ENCODE assay signal across 7 cellular contexts in the genomic region with DNA sequence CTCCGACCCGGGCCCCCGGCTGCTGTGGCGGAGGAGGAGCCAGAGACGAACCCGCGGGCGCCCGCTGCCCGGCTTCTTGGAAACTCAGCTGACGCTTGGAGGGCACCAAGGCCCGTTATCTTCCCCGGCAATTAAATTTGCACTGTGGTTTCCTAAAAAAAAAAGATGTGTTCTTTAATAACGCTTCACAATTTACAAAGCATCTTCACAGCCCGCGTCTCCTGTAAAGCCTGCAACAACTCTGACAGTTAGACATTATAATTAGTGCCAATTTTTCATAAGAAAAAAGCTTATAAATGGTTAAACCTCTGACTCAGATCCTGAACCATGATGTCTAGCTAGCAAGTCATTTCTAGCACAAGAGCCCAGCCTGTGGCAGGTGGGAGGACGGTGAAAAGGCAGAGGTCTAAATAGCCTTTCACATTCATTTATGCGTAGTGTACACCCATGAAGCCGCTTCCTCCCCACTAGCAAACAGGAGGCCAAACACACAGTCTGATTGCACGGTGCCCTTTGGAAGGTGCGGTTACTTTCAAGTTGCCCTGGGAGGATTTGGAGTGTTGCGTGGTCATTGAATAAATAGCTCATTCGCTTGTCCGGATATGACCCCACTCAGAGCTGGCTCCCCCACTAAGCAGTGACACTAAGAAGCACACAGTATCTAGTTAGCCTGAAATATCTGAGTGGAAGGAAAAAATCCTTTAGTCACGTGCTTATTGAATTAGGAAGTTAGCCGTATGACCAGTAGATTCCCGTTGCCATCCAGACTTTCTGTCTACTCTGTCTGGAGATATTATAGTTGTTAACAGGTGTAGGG. TPM values are rescaled to one million over a fixed set of nuclear protein-coding genes. Genes with fewer than 3 reads are reported as not detected.
A peak's percentile ranks its signal among the peaks of the same experiment; 100 is the strongest.
DNase-seq lines count a peak whose midpoint lies in the region; ATAC-seq, FAIRE-seq and TF ChIP-seq lines count a peak whose summit lies in the region.

No MANE protein-coding gene starts in this region.

- FAIRE-seq in GM18507 (lab: Jason Lieb, UNC): peak; percentile 83

- ATAC-seq in HG02571 (IDR thresholded peaks at IDR 0.05; ENCODE audit: unreplicated experiment): peak; percentile 38

- TF ChIP-seq POLR2A in lower leg skin (IDR thresholded peaks at IDR 0.05): no peak

- WGBS in lower leg skin, 2 donors: 12 to 20% methylated on average over 25 to 26 of the region's 27 CpGs

- peak overlapping the region; percentile 98 to 99 for H3K27ac ChIP-seq in coronary artery

- intact Hi-C loops in lower leg skin (cut with DNase I; ENCODE audit: low total_unique reads): no loop called here

- DNase-seq in GM18507 (ENCODE audit: extremely low spot score, insufficient read length, low read depth) (peak; percentile 22), NAMALWA (ENCODE audit: low spot score) (peak; percentile 76), coronary artery (ENCODE audit: low spot score) (no peak), lower leg skin (ENCODE audit: low spot score in 2 of 2) (no peak)
- DNase-seq in activated CD4-positive, CD25-positive, alpha-beta regulatory T cell treated with anti-CD3 and anti-CD28 coated beads, Interleukin-2, amount 50 U/mL, for 72 hours: peak; percentile 54
- peak; percentile 9 for DNase-seq in stimulated activated CD8-positive, alpha-beta memory T cell treated with anti-CD3 and anti-CD28 coated beads, Interleukin-12 subunit alpha, Interleukin-12 subunit beta, amount 100 ng/mL, for 1 hour (ENCODE audit: low read depth)

- peak overlapping the region; percentile 95 for H3K4me3 ChIP-seq in coronary artery
- H3K4me3 ChIP-seq in lower leg skin (ENCODE audit: low read depth, poor library complexity, severe bottlenecking): peak overlapping the region; percentile 59

- TF ChIP-seq CTCF in coronary artery (IDR thresholded peaks at IDR 0.05) (no peak), lower leg skin (IDR thresholded peaks at IDR 0.05) (no peak)

RNA-seq across cellular contexts. Expression of a gene that starts 0.5 kb away (rescaled TPM):
- total RNA-seq in lower leg skin: 1 to 10 TPM; 2.0 to 5.5 (median 2.4) TPM

Comparison
In these comparisons a context has a peak if more than half of its experiments do, and no peak if none do; other contexts are left out.
1. DNase-seq: peak in GM18507 (single experiment), NAMALWA (single experiment), activated CD4-positive, CD25-positive, alpha-beta regulatory T cell treated with anti-CD3 and anti-CD28 coated beads, Interleukin-2, amount 50 U/mL, for 72 hours (single experiment) and stimulated activated CD8-positive, alpha-beta memory T cell treated with anti-CD3 and anti-CD28 coated beads, Interleukin-12 subunit alpha, Interleukin-12 subunit beta, amount 100 ng/mL, for 1 hour (single experiment); none in coronary artery (single experiment) and lower leg skin (0 of 2).